ENCODE assay signal across 21 cellular contexts in the genomic region with DNA sequence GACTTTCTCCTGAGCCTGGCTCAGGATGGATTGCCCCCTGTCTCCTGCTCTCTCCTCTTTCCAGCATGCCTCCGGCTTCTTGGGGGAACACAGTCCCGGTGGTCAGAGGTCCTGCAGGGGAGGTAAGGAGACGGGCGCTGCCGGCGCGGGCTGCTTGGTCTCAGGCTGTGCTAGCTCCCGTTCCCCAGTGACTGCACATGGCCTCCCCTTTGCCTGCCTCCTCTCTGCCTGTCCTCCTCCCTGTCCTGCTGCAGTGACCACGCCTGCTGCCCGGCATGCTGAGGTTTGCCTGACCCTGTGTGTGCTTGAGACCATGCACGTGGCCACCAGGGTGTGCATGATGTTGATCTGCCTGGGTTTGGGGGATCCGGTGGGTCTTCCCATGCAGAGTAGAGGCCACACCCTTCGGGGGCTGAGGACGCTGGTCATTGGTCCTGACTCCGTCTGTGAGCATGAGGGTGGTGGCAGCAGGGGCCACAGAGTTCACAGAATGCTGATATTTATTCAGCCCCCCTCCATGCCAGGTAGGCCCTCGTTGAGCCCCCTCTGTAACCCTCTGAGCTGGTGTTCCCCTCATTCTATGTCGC.
"Had no signal": no experiment of that assay in that cellular context is flagged by ENCODE, and none has a peak within 500 bp of the region (broad histone marks: within the 10 kb centered on the region; RNA-seq: fewer than 3 reads in every experiment).

No MANE protein-coding gene starts in this region.

- H3K9ac ChIP-seq: neural progenitor cell had no signal

- H3K4me3 Mint-ChIP-seq: natural killer cell treated with Interleukin-12 subunit alpha and Interleukin-12 subunit beta and Interleukin-15 and Interleukin-18, amount 100 ng/mL, for 72 hours; neural progenitor cell; stimulated activated memory B cell treated with anti-CD40 and anti-IgM and Interleukin-4, amounts not matched to agents 10 μg/mL and 1 μg/mL and 100 μg/mL, for 72 hours; stimulated activated naive CD8-positive, alpha-beta T cell treated with anti-CD3 and anti-CD28 coated beads, Interleukin-15, amount 100 ng/mL, for 72 hours; type B pancreatic cell had no signal

- H3K9me3 Mint-ChIP-seq: natural killer cell treated with Interleukin-12 subunit alpha and Interleukin-12 subunit beta and Interleukin-15 and Interleukin-18, amount 100 ng/mL, for 72 hours; neural progenitor cell; stimulated activated memory B cell treated with anti-CD40 and anti-IgM and Interleukin-4, amounts not matched to agents 10 μg/mL and 1 μg/mL and 100 μg/mL, for 72 hours; stimulated activated naive CD8-positive, alpha-beta T cell treated with anti-CD3 and anti-CD28 coated beads, Interleukin-15, amount 100 ng/mL, for 72 hours; type B pancreatic cell had no signal

- H3K36me3 ChIP-seq: neural progenitor cell had no signal

- ATAC-seq: esophagus mucosa; gastrocnemius medialis; heart right ventricle; left lobe of liver; natural killer cell treated with Interleukin-12 subunit alpha and Interleukin-12 subunit beta and Interleukin-15 and Interleukin-18, amount 100 ng/mL, for 72 hours; pancreas; right cardiac atrium; stimulated activated memory B cell treated with anti-CD40 and anti-IgM and Interleukin-4, amounts not matched to agents 10 μg/mL and 1 μg/mL and 100 μg/mL, for 72 hours; stimulated activated naive CD8-positive, alpha-beta T cell treated with anti-CD3 and anti-CD28 coated beads, Interleukin-15, amount 100 ng/mL, for 72 hours had no signal

- H3K9me3 ChIP-seq: gastrocnemius medialis, heart right ventricle, pancreas, thoracic aorta had no signal

- DNase-seq: effector memory CD4-positive, alpha-beta T cell; gastrocnemius medialis; heart right ventricle; hypothalamus; midbrain; occipital lobe; pancreas; right cardiac atrium; stimulated activated CD4-positive, alpha-beta T cell treated with anti-CD3 and anti-CD28 coated beads, Interleukin-4, amount 100 ng/mL, for 1 hour; stimulated activated CD8-positive, alpha-beta memory T cell treated with anti-CD3 and anti-CD28 coated beads, Interleukin-4, amount 100 ng/mL, for 48 hours; stimulated activated naive CD8-positive, alpha-beta T cell treated with anti-CD3 and anti-CD28 coated beads, Interleukin-15, amount 100 ng/mL, for 72 hours; substantia nigra had no signal

- H3K27ac ChIP-seq: heart right ventricle, neural progenitor cell, thoracic aorta had no signal

- H3K27me3 ChIP-seq: gastrocnemius medialis, heart right ventricle, neural progenitor cell, pancreas had no signal

- H3K36me3 Mint-ChIP-seq: natural killer cell treated with Interleukin-12 subunit alpha and Interleukin-12 subunit beta and Interleukin-15 and Interleukin-18, amount 100 ng/mL, for 72 hours had no signal

- H2AFZ ChIP-seq: neural progenitor cell had no signal

- H3K4me2 ChIP-seq: neural progenitor cell, smooth muscle cell had no signal

- H3K4me3 ChIP-seq: gastrocnemius medialis, heart right ventricle, neural progenitor cell, pancreas, smooth muscle cell, thoracic aorta had no signal

- H3K27me3 Mint-ChIP-seq: natural killer cell treated with Interleukin-12 subunit alpha and Interleukin-12 subunit beta and Interleukin-15 and Interleukin-18, amount 100 ng/mL, for 72 hours; progenitor cell of endocrine pancreas; stimulated activated memory B cell treated with anti-CD40 and anti-IgM and Interleukin-4, amounts not matched to agents 10 μg/mL and 1 μg/mL and 100 μg/mL, for 72 hours; stimulated activated naive CD8-positive, alpha-beta T cell treated with anti-CD3 and anti-CD28 coated beads, Interleukin-15, amount 100 ng/mL, for 72 hours; type B pancreatic cell had no signal

- H3K27ac Mint-ChIP-seq: natural killer cell treated with Interleukin-12 subunit alpha and Interleukin-12 subunit beta and Interleukin-15 and Interleukin-18, amount 100 ng/mL, for 72 hours; neural progenitor cell; progenitor cell of endocrine pancreas; type B pancreatic cell had no signal
